13 cellular contexts compared by ENCODE assay signal in genomic region chr2:12990523-12990922, GRCh38.
DNase-seq lines count a peak whose midpoint lies in the region; ATAC-seq and TF ChIP-seq lines count a peak whose summit lies in the region.
"Had no signal": no experiment of that assay in that cellular context is flagged by ENCODE, and none has a peak within 500 bp of the region (broad histone marks: within the 10 kb centered on the region; RNA-seq: fewer than 3 reads in every experiment).

No MANE protein-coding gene starts in this region.

- no peaks in the 10 kb centered on the region for H3K9me3 Mint-ChIP-seq in natural killer cell
- H3K9me3 Mint-ChIP-seq in natural killer cell treated with Interleukin-12 subunit alpha and Interleukin-12 subunit beta and Interleukin-15 and Interleukin-18, amount 100 ng/mL, for 72 hours, result no peaks in the 10 kb centered on the region
- H3K9me3 Mint-ChIP-seq: effector memory CD8-positive, alpha-beta T cell had no signal

- DNase-seq in natural killer cell, result no peak
- no peak for DNase-seq in natural killer cell treated with Interleukin-12 subunit alpha and Interleukin-12 subunit beta and Interleukin-15 and Interleukin-18, amount 100 ng/mL, for 72 hours (ENCODE audit: low spot score)
- peak in 1 of 2 donors; percentile 24 for DNase-seq in fibroblast of lung (ENCODE audit: low read depth in 2 of 2)
- DNase-seq in prostate gland (ENCODE audit: low spot score), result no peak
- DNase-seq: activated CD8-positive, alpha-beta memory T cell treated with anti-CD3 and anti-CD28 coated beads, Interleukin-2, amount 50 U/mL, for 48 hours; effector memory CD8-positive, alpha-beta T cell; KBM-7; RPMI8226; thyroid gland had no signal

- WGBS in prostate gland, result 40% methylated on average over 1 of the region's 1 CpG

- no peaks in the 10 kb centered on the region for H3K79me2 ChIP-seq in OCI-LY1 (ENCODE audit: insufficient read depth, low read length)
- H3K79me2 ChIP-seq in fibroblast of lung (ENCODE audit: control insufficient read depth, insufficient read depth, low read length), result no peaks in the 10 kb centered on the region

- H3K4me3 ChIP-seq in OCI-LY1 (ENCODE audit: low read depth, low read length, poor library complexity, severe bottlenecking) (no peak overlapping the region), fibroblast of lung (replicated peaks in 1 of 4; ENCODE audit: control extremely low read depth in 1 of 4, insufficient read depth in 1 of 4, low read depth in 3 of 4, low read length in 4 of 4) (no peak overlapping the region), prostate gland (no peak overlapping the region)
- H3K4me3 ChIP-seq: thyroid gland had no signal

- H3K36me3 Mint-ChIP-seq in natural killer cell, result no peaks in the 10 kb centered on the region
- no peaks in the 10 kb centered on the region for H3K36me3 Mint-ChIP-seq in natural killer cell treated with Interleukin-12 subunit alpha and Interleukin-12 subunit beta and Interleukin-15 and Interleukin-18, amount 100 ng/mL, for 72 hours

- TF ChIP-seq CTCF in natural killer cell (IDR thresholded peaks at IDR 0.05), result peak; percentile 29
- TF ChIP-seq CTCF in OCI-LY1 (IDR thresholded peaks at IDR 0.05; ENCODE audit: low read length), result peak; percentile 40
- peak; percentile 33 to 52 for TF ChIP-seq CTCF in fibroblast of lung (conservative IDR thresholded peaks at IDR 0.05 in 1 of 2, IDR thresholded peaks at IDR 0.05 in 1 of 2; ENCODE audit: low read depth in 1 of 2, low read length in 2 of 2)
- TF ChIP-seq CTCF in prostate gland (IDR thresholded peaks at IDR 0.05), result no peak

- H3K4me1 ChIP-seq in OCI-LY1 (ENCODE audit: insufficient read depth, low read length, severe bottlenecking), result no peaks in the 10 kb centered on the region
- H3K4me1 ChIP-seq in fibroblast of lung (ENCODE audit: control insufficient read depth, extremely low read depth, insufficient read depth, low read length), result no peaks in the 10 kb centered on the region
- no peaks in the 10 kb centered on the region for H3K4me1 ChIP-seq in prostate gland (replicated peaks)
- H3K4me1 ChIP-seq: thyroid gland had no signal

- H3K27me3 ChIP-seq in OCI-LY1 (ENCODE audit: insufficient read depth, low read length), result no peaks in the 10 kb centered on the region
- H3K27me3 ChIP-seq in fibroblast of lung (ENCODE audit: control insufficient read depth, insufficient read depth, low read length), result no peaks in the 10 kb centered on the region
- no peaks in the 10 kb centered on the region for H3K27me3 ChIP-seq in prostate gland (replicated peaks; ENCODE audit: insufficient read depth)
- H3K27me3 ChIP-seq: thyroid gland had no signal

- H3K4me2 ChIP-seq in OCI-LY1 (ENCODE audit: low read length) (no peak overlapping the region), fibroblast of lung (ENCODE audit: extremely low read depth, insufficient read depth, low read length) (no peak overlapping the region)

- no peaks in the 10 kb centered on the region for H3K36me3 ChIP-seq in OCI-LY1 (ENCODE audit: insufficient read depth, low read length)
- no peaks in the 10 kb centered on the region for H3K36me3 ChIP-seq in fibroblast of lung (ENCODE audit: control insufficient read depth, insufficient read depth, low read length)
- H3K36me3 ChIP-seq in prostate gland, result no peaks in the 10 kb centered on the region
- H3K36me3 ChIP-seq: thyroid gland had no signal

- H3F3A ChIP-seq in OCI-LY1 (ENCODE audit: insufficient read depth, low read length), result no peaks in the 10 kb centered on the region

- H3K27ac Mint-ChIP-seq in natural killer cell, result no peak overlapping the region
- no peak overlapping the region for H3K27ac Mint-ChIP-seq in natural killer cell treated with Interleukin-12 subunit alpha and Interleukin-12 subunit beta and Interleukin-15 and Interleukin-18, amount 100 ng/mL, for 72 hours
- H3K27ac Mint-ChIP-seq: effector memory CD8-positive, alpha-beta T cell had no signal

- H3K4me1 Mint-ChIP-seq in natural killer cell, result peaks cover 9 to 11% of the 10 kb centered on the region in 2 donors
- peaks cover 8 to 9% of the 10 kb centered on the region in 2 donors for H3K4me1 Mint-ChIP-seq in natural killer cell treated with Interleukin-12 subunit alpha and Interleukin-12 subunit beta and Interleukin-15 and Interleukin-18, amount 100 ng/mL, for 72 hours (ENCODE audit: low read depth in 2 of 2)

- H3K27ac ChIP-seq in OCI-LY1 (ENCODE audit: low read depth, low read length, poor library complexity, severe bottlenecking) (no peak overlapping the region), fibroblast of lung (ENCODE audit: insufficient read depth, low read length) (no peak overlapping the region), prostate gland (no peak overlapping the region)
- H3K27ac ChIP-seq: thyroid gland had no signal

- ATAC-seq in natural killer cell (no peak), HG02571 (IDR thresholded peaks at IDR 0.05; ENCODE audit: unreplicated experiment) (no peak), HG03108 (IDR thresholded peaks at IDR 0.05; ENCODE audit: unreplicated experiment) (no peak), GM21367 (IDR thresholded peaks at IDR 0.05; ENCODE audit: unreplicated experiment) (no peak)
- ATAC-seq in natural killer cell treated with Interleukin-12 subunit alpha and Interleukin-12 subunit beta and Interleukin-15 and Interleukin-18, amount 100 ng/mL, for 72 hours, result no peak
- ATAC-seq: effector memory CD8-positive, alpha-beta T cell had no signal

- H3K9me2 ChIP-seq in OCI-LY1 (ENCODE audit: low read depth, low read length), result no peaks in the 10 kb centered on the region

- H4K20me1 ChIP-seq in OCI-LY1 (ENCODE audit: insufficient read depth, low read length) (no peaks in the 10 kb centered on the region), fibroblast of lung (ENCODE audit: control insufficient read depth, extremely low read depth, insufficient read depth, low read length) (no peaks in the 10 kb centered on the region)

- no peak for TF ChIP-seq POLR2A in prostate gland (IDR thresholded peaks at IDR 0.05)

- H2AFZ ChIP-seq in OCI-LY1 (ENCODE audit: low read length) (no peak overlapping the region), fibroblast of lung (ENCODE audit: low read length) (no peak overlapping the region)

- intact Hi-C loops in natural killer cell (cut with micrococcal nuclease) (no loop called here), prostate gland (cut with DNase I) (no loop called here)

- no peak overlapping the region for H3K4me3 Mint-ChIP-seq in natural killer cell
- no peak overlapping the region for H3K4me3 Mint-ChIP-seq in natural killer cell treated with Interleukin-12 subunit alpha and Interleukin-12 subunit beta and Interleukin-15 and Interleukin-18, amount 100 ng/mL, for 72 hours
- H3K4me3 Mint-ChIP-seq: effector memory CD8-positive, alpha-beta T cell had no signal

- H3K9ac ChIP-seq in OCI-LY1 (ENCODE audit: low read length) (no peak overlapping the region), fibroblast of lung (ENCODE audit: insufficient read depth, low read length) (no peak overlapping the region)

- H3K27me3 Mint-ChIP-seq in natural killer cell (ENCODE audit: low read depth in 2 of 2), result no peaks in the 10 kb centered on the region
- no peaks in the 10 kb centered on the region for H3K27me3 Mint-ChIP-seq in natural killer cell treated with Interleukin-12 subunit alpha and Interleukin-12 subunit beta and Interleukin-15 and Interleukin-18, amount 100 ng/mL, for 72 hours
- H3K27me3 Mint-ChIP-seq: effector memory CD8-positive, alpha-beta T cell had no signal

- H3K9me3 ChIP-seq in OCI-LY1 (ENCODE audit: low read length), result no peaks in the 10 kb centered on the region
- no peaks in the 10 kb centered on the region for H3K9me3 ChIP-seq in fibroblast of lung (ENCODE audit: control insufficient read depth, insufficient read depth, low read depth, low read length)
- H3K9me3 ChIP-seq in prostate gland, result no peaks in the 10 kb centered on the region
- H3K9me3 ChIP-seq: thyroid gland had no signal

Comparison
In these comparisons a context has a peak if more than half of its experiments do, and no peak if none do; other contexts are left out.
1. CTCF ChIP-seq: peak in natural killer cell (single experiment), OCI-LY1 (single experiment) and fibroblast of lung (2 of 2); none in prostate gland (0 of 4).